ENCODE assay signal across 16 cellular contexts in the genomic region with DNA sequence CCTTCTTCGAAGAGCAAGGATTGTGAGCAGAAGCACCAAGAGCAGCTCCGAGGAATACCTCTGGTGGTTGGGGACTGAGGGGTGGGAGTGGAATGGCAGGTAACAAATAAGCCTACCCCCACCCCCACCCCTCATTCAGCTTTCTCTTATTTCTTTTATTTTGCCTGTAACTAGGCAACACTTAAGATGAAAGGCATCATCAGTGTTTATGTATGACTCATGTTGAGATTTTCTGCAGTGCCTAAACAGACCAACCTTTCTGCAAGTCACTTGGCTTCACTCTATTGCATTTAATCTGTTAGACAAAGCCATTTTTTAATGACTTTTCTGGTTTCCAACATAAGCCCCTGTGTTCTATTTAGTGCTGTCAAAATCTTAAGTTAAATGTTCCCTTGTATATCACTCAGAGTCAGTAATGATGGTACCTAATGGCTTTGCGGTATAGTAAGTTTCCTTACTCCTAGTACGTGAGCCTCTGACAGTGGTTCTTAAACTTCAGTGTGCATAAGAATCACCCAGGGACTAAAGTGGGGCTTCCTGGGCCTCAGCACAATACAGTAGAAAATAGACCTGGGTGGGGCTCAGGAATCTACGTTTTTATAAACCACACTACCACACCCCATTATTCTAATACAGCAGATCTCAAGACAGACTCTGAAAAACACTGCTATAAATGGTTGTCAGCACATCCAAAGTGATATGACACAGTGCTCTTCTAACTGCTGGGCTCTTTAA. TPM values are rescaled to one million over a fixed set of nuclear protein-coding genes. Genes with fewer than 3 reads are reported as not detected.
DNase-seq lines count a peak whose midpoint lies in the region; ATAC-seq and TF ChIP-seq lines count a peak whose summit lies in the region.
"Had no signal": no experiment of that assay in that cellular context is flagged by ENCODE, and none has a peak within 500 bp of the region (broad histone marks: within the 10 kb centered on the region; RNA-seq: fewer than 3 reads in every experiment).

No MANE protein-coding gene starts in this region.

- no peak overlapping the region for H3K27ac Mint-ChIP-seq in activated CD4-positive, alpha-beta memory T cell treated with anti-CD3 and anti-CD28 coated beads for 36 hours
- H3K27ac Mint-ChIP-seq: stimulated activated naive CD8-positive, alpha-beta T cell treated with anti-CD3 and anti-CD28 coated beads, Interleukin-15, Interleukin-2, amounts not matched to agents 100 ng/mL and 50 ng/mL, for 24 hours had no signal

- no peak overlapping the region for H3K4ac ChIP-seq in IMR-90 (ENCODE audit: low read depth, low read length)

- H4K5ac ChIP-seq in IMR-90 (ENCODE audit: low read depth, low read length): no peak overlapping the region

- H3K4me3 ChIP-seq in IMR-90 (ENCODE audit: insufficient read depth, low read depth, low read length): no peak overlapping the region
- no peak overlapping the region for H3K4me3 ChIP-seq in esophagus muscularis mucosa
- H3K4me3 ChIP-seq: BLaER1 treated with 17β-estradiol and CSF1 and Interleukin-3, amounts not matched to agents 10 nM and 100 nM had no signal

- H2BK5ac ChIP-seq in IMR-90 (ENCODE audit: low read depth, low read length, poor library complexity, severe bottlenecking): no peak overlapping the region

- no peak overlapping the region for H4K91ac ChIP-seq in IMR-90 (ENCODE audit: insufficient read depth, low read depth, low read length)

- no peak overlapping the region for H2BK15ac ChIP-seq in IMR-90 (ENCODE audit: low read depth, low read length)

- no peaks in the 10 kb centered on the region for H4K20me1 ChIP-seq in IMR-90 (ENCODE audit: insufficient read depth, low read length)
- H4K20me1 ChIP-seq: BLaER1 treated with 17β-estradiol and CSF1 and Interleukin-3, amounts not matched to agents 10 nM and 100 nM had no signal

- peak; percentile 23 for DNase-seq in AG20443 (ENCODE audit: low spot score)
- peak; percentile 67 for DNase-seq in IMR-90
- DNase-seq in esophagus muscularis mucosa (ENCODE audit: extremely low spot score): no peak
- DNase-seq in myocyte (ENCODE audit: low read depth): peak; percentile 68
- DNase-seq in occipital lobe (lab: John Stamatoyannopoulos, UW): no peak
- no peak for DNase-seq in activated CD4-positive, alpha-beta memory T cell treated with anti-CD3 and anti-CD28 coated beads for 36 hours
- no peak for DNase-seq in activated CD4-positive, CD25-positive, alpha-beta regulatory T cell (lab: John Stamatoyannopoulos, UW)
- DNase-seq in activated effector memory CD4-positive, alpha-beta T cell treated with anti-CD3 and anti-CD28 coated beads, Interleukin-2, amount 50 U/mL, for 16 hours: no peak
- DNase-seq: activated naive CD4-positive, alpha-beta T cell; cortex of kidney; Kasumi-1; naive B cell; NCI-H524 treated with DMSO at 0.1 percent for 48 hours; stimulated activated CD4-positive, alpha-beta T cell treated with anti-CD3 and anti-CD28 coated beads, Interleukin-1b, Interleukin-23, amount 100 ng/mL, for 48 hours had no signal

- no peak overlapping the region for H2BK120ac ChIP-seq in IMR-90 (ENCODE audit: low read depth, low read length)

- H3K4me3 Mint-ChIP-seq in activated CD4-positive, alpha-beta memory T cell treated with anti-CD3 and anti-CD28 coated beads for 36 hours: no peak overlapping the region
- H3K4me3 Mint-ChIP-seq: naive B cell; stimulated activated naive CD8-positive, alpha-beta T cell treated with anti-CD3 and anti-CD28 coated beads, Interleukin-15, Interleukin-2, amounts not matched to agents 100 ng/mL and 50 ng/mL, for 24 hours had no signal

- dilution Hi-C loops in IMR-90 (cut with HindIII; ENCODE audit: low sequenced_read_pairs, unreplicated experiment): no loop called here

- no peak overlapping the region for H3K56ac ChIP-seq in IMR-90 (ENCODE audit: extremely low read depth, insufficient read depth, low read length)

- BruUV-seq in IMR-90 (replicated peaks; lab: Mats Ljungman, UMichigan): no TSS peak

- no peaks in the 10 kb centered on the region for H3K4me1 Mint-ChIP-seq in activated CD4-positive, alpha-beta memory T cell treated with anti-CD3 and anti-CD28 coated beads for 36 hours (ENCODE audit: low read depth)
- H3K4me1 Mint-ChIP-seq: naive B cell had no signal

- H3K27me3 Mint-ChIP-seq in activated CD4-positive, alpha-beta memory T cell treated with anti-CD3 and anti-CD28 coated beads for 36 hours: peaks cover 19% of the 10 kb centered on the region

- no peak overlapping the region for H2AFZ ChIP-seq in IMR-90 (replicated peaks; ENCODE audit: low read length, poor library complexity)

- intact Hi-C loops in IMR-90 (cut with micrococcal nuclease) (no loop called here), esophagus muscularis mucosa (cut with DNase I) (no loop called here)
- intact Hi-C loops in activated CD4-positive, alpha-beta memory T cell treated with anti-CD3 and anti-CD28 coated beads for 36 hours (cut with micrococcal nuclease): loop anchor here (10.0 kb wide), 1 partner anchor 74 kb away; no protein-coding TSS in a partner anchor

- no peak overlapping the region for H3K27ac ChIP-seq in IMR-90 (ENCODE audit: insufficient read depth, low read length)
- peak overlapping the region; percentile 21 to 73 (median 66) for H3K27ac ChIP-seq in esophagus muscularis mucosa (replicated peaks in 1 of 4)
- H3K27ac ChIP-seq: BLaER1 treated with 17β-estradiol and CSF1 and Interleukin-3, amounts not matched to agents 10 nM and 100 nM had no signal

- CTCF ChIA-PET in IMR-90 (lab: Yijun Ruan, JAX): no interaction called here
- CTCF ChIA-PET in activated CD4-positive, alpha-beta memory T cell treated with anti-CD3 and anti-CD28 coated beads for 36 hours (lab: Charles Lee): no interaction called here

- H3K4me1 ChIP-seq in IMR-90 (ENCODE audit: control insufficient read depth, insufficient read depth, low read length): no peaks in the 10 kb centered on the region
- peaks cover 28 to 56% (median 48%) of the 10 kb centered on the region in 4 donors for H3K4me1 ChIP-seq in esophagus muscularis mucosa
- H3K4me1 ChIP-seq: BLaER1 treated with 17β-estradiol and CSF1 and Interleukin-3, amounts not matched to agents 10 nM and 100 nM had no signal

- H3K9me3 Mint-ChIP-seq in activated CD4-positive, alpha-beta memory T cell treated with anti-CD3 and anti-CD28 coated beads for 36 hours: no peaks in the 10 kb centered on the region
- H3K9me3 Mint-ChIP-seq: stimulated activated naive CD8-positive, alpha-beta T cell treated with anti-CD3 and anti-CD28 coated beads, Interleukin-15, Interleukin-2, amounts not matched to agents 100 ng/mL and 50 ng/mL, for 24 hours had no signal

- H3K9me3 ChIP-seq in IMR-90 (ENCODE audit: control insufficient read depth, insufficient read depth, low read length) (no peaks in the 10 kb centered on the region), esophagus muscularis mucosa (no peaks in the 10 kb centered on the region)

- H3K4me2 ChIP-seq in IMR-90 (ENCODE audit: low read depth, low read length): no peak overlapping the region
- H3K4me2 ChIP-seq: BLaER1 treated with 17β-estradiol and CSF1 and Interleukin-3, amounts not matched to agents 10 nM and 100 nM had no signal

- H3K27me3 ChIP-seq in IMR-90 (ENCODE audit: control insufficient read depth, insufficient read depth, low read length) (peaks cover 9% of the 10 kb centered on the region), esophagus muscularis mucosa (no peaks in the 10 kb centered on the region)
- H3K27me3 ChIP-seq: BLaER1 treated with 17β-estradiol and CSF1 and Interleukin-3, amounts not matched to agents 10 nM and 100 nM had no signal

- TF ChIP-seq CTCF in IMR-90 (conservative IDR thresholded peaks at IDR 0.05; ENCODE audit: low read depth, low read length) (no peak), esophagus muscularis mucosa (IDR thresholded peaks at IDR 0.05) (no peak)

- ATAC-seq in IMR-90 (ENCODE audit: low read depth): peak; percentile 84

- WGBS in IMR-90 (ENCODE audit: extremely low coverage in 2 of 2, insufficient read length in 1 of 2), 2 experiments: no CpG with 5 or more reads among the region's 5 CpGs
- WGBS in esophagus muscularis mucosa: 36% methylated on average over 5 of the region's 5 CpGs

- no peak overlapping the region for H2AK9ac ChIP-seq in IMR-90 (replicated peaks; ENCODE audit: low read depth, low read length, poor library complexity)

- H3K23ac ChIP-seq in IMR-90 (ENCODE audit: low read depth, low read length): no peak overlapping the region

- no peak for TF ChIP-seq RAD21 in IMR-90 (IDR thresholded peaks at IDR 0.05; ENCODE audit: low read length)

- POLR2A ChIA-PET in IMR-90 (lab: Charles Lee; ENCODE audit: unreplicated experiment): no interaction called here
- POLR2A ChIA-PET in activated CD4-positive, alpha-beta memory T cell treated with anti-CD3 and anti-CD28 coated beads for 36 hours (lab: Charles Lee): no interaction called here

- H3K36me3 Mint-ChIP-seq in activated CD4-positive, alpha-beta memory T cell treated with anti-CD3 and anti-CD28 coated beads for 36 hours: no peaks in the 10 kb centered on the region
- H3K36me3 Mint-ChIP-seq: naive B cell had no signal

- no peak overlapping the region for H3K18ac ChIP-seq in IMR-90 (ENCODE audit: low read depth, low read length)

- in situ Hi-C loops in IMR-90 (cut with MboI; ENCODE audit: low sequenced_read_pairs): no loop called here

- H3K14ac ChIP-seq in IMR-90 (replicated peaks; ENCODE audit: low read depth, low read length): no peak overlapping the region

- H3K79me1 ChIP-seq in IMR-90 (ENCODE audit: low read depth in 1 of 2, low read length in 2 of 2): no peaks in the 10 kb centered on the region

- H2BK20ac ChIP-seq in IMR-90 (ENCODE audit: low read depth, low read length): no peak overlapping the region

- no peak overlapping the region for H3K9ac ChIP-seq in IMR-90 (ENCODE audit: low read depth, low read length)
- H3K9ac ChIP-seq: BLaER1 treated with 17β-estradiol and CSF1 and Interleukin-3, amounts not matched to agents 10 nM and 100 nM had no signal

- H3K36me3 ChIP-seq in IMR-90 (ENCODE audit: control insufficient read depth, insufficient read depth, low read length) (no peaks in the 10 kb centered on the region), esophagus muscularis mucosa (peaks cover 0 to 2% (median 0%) of the 10 kb centered on the region in 4 donors)
- H3K36me3 ChIP-seq: BLaER1 treated with 17β-estradiol and CSF1 and Interleukin-3, amounts not matched to agents 10 nM and 100 nM had no signal

- no peak for TF ChIP-seq POLR2A in IMR-90 (IDR thresholded peaks at IDR 0.05; ENCODE audit: low read depth, low read length)
- no peak for TF ChIP-seq POLR2A in esophagus muscularis mucosa (IDR thresholded peaks at IDR 0.05; ENCODE audit: low read depth)

- no peak for TF ChIP-seq EP300 in esophagus muscularis mucosa (IDR thresholded peaks at IDR 0.05)

- H4K8ac ChIP-seq in IMR-90 (ENCODE audit: low read depth in 2 of 2, low read length in 2 of 2): no peak overlapping the region

- H2AK5ac ChIP-seq in IMR-90 (ENCODE audit: low read depth, low read length): no peak overlapping the region

- H3K9me1 ChIP-seq in IMR-90 (ENCODE audit: insufficient read depth, low read length): no peaks in the 10 kb centered on the region

RNA-seq across cellular contexts. Expression of a gene that starts 20.0 kb away (rescaled TPM):
- total RNA-seq in IMR-90 (2012; rRNA removed) (not detected in 2 replicates), esophagus muscularis mucosa (100 to 1,000 TPM in 3 of 4 donors, 10 to 100 TPM in 1; 95.6 to 138 (median 108) TPM), myocyte (247 and 330 TPM in 2 replicates), occipital lobe (0.47 TPM)
- not detected in 2 replicates for polyA plus RNA-seq in IMR-90 (2012; rRNA removed)
- not detected in 2 replicates for polyA plus RNA-seq in IMR-90 (2012; cell fraction: cytosol; rRNA removed)
- polyA plus RNA-seq in IMR-90 (2012; cell fraction: nucleus; rRNA removed; ENCODE audit: low replicate concordance): not detected in 2 replicates
- 142 TPM for polyA plus RNA-seq in myocyte (2012)
- total RNA-seq in activated CD4-positive, alpha-beta memory T cell treated with anti-CD3 and anti-CD28 coated beads for 36 hours: not detected

Comparison
In these comparisons a context has a peak if more than half of its experiments do, and no peak if none do; other contexts are left out.
1. DNase-seq: peak in AG20443 (single experiment), IMR-90 (single experiment) and myocyte (single experiment); none in esophagus muscularis mucosa (single experiment), occipital lobe (single experiment), activated CD4-positive, alpha-beta memory T cell treated with anti-CD3 and anti-CD28 coated beads for 36 hours (single experiment), activated CD4-positive, CD25-positive, alpha-beta regulatory T cell (0 of 4) and activated effector memory CD4-positive, alpha-beta T cell treated with anti-CD3 and anti-CD28 coated beads, Interleukin-2, amount 50 U/mL, for 16 hours (single experiment).
2. RNA of a gene that starts 20.0 kb away (total RNA-seq): 247 to 330 TPM in myocyte and 95.6 to 138 TPM in esophagus muscularis mucosa; 0.47 TPM in occipital lobe (single experiment), not detected in IMR-90 and not detected in activated CD4-positive, alpha-beta memory T cell treated with anti-CD3 and anti-CD28 coated beads for 36 hours; every median in the first group is over 10 times any median in the second.